Comparison of ENCODE assay signal across 9 cellular contexts in the genomic region with DNA sequence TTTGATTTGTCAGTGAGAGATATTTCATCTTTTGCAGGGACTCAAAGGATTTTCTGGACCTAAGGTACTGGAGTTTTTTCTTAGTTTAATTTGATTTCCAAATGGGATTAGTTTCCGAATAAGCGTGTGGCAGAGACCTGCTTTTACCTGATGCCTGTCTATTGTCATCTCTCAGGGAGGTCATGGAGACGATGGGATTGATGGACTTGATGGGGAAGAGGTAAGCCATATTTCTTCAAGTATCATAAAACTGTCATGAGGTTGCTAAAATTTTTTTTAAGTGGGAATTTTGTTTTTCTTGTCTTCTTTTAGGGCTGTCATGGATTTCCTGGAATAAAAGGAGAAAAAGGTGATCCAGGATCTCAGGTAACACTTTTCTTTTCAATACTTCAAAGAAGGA.
"Had no signal": no experiment of that assay in that cellular context is flagged by ENCODE, and none has a peak within 500 bp of the region (broad histone marks: within the 10 kb centered on the region; RNA-seq: fewer than 3 reads in every experiment).

No MANE protein-coding gene starts in this region.

- DNase-seq: GM23248, GOT3, H7, HFFc6, IMR-90 had no signal

- H3K27ac Mint-ChIP-seq: HFFc6 had no signal

- H3K36me3 ChIP-seq: HAP-1 had no signal

- ATAC-seq: HCT116, K562 had no signal

- H3K9me3 ChIP-seq: HAP-1 had no signal

- H3K4me3 ChIP-seq: GM23248, HAP-1, K562 had no signal

- H3K4me3 Mint-ChIP-seq: HFFc6 had no signal

- H3K4me1 ChIP-seq: HAP-1 had no signal

- H3K27ac ChIP-seq: GM23248, KMS-11 had no signal
